ENCODE assay signal across 22 cellular contexts in genomic region chr3:21024563-21024962, GRCh38.
DNase-seq lines count a peak whose midpoint lies in the region; ATAC-seq and TF ChIP-seq lines count a peak whose summit lies in the region.
"Had no signal": no experiment of that assay in that cellular context is flagged by ENCODE, and none has a peak within 500 bp of the region (broad histone marks: within the 10 kb centered on the region; RNA-seq: fewer than 3 reads in every experiment).

No MANE protein-coding gene starts in this region.

- no peak for TF ChIP-seq POLR2A in ovary (IDR thresholded peaks at IDR 0.05)

- WGBS in SK-N-SH (ENCODE audit: low lambda C conversion rate): 41% methylated on average over 2 of the region's 2 CpGs
- 84 to 87% (median 86%) methylated on average over 2 of the region's 2 CpGs for WGBS in ovary, 3 donors

- H4K20me1 ChIP-seq in SK-N-SH (ENCODE audit: insufficient read depth): no peaks in the 10 kb centered on the region
- H4K20me1 ChIP-seq: BLaER1 had no signal

- no peak overlapping the region for H2AFZ ChIP-seq in SK-N-SH (ENCODE audit: low read depth)

- intact Hi-C loops in ovary (cut with DNase I): no loop called here

- H3K4me1 ChIP-seq in SK-N-SH (ENCODE audit: control insufficient read depth in 1 of 2, insufficient read depth in 2 of 2, low read depth in 1 of 2, low read length in 1 of 2) (peaks cover 0 to 10% of the 10 kb centered on the region in 2 experiments; a peak in 2 of 4 replicates), ovary (ENCODE audit: insufficient read depth) (no peaks in the 10 kb centered on the region)
- H3K4me1 ChIP-seq: BE2C had no signal

- H3K9me2 ChIP-seq in SK-N-SH: no peaks in the 10 kb centered on the region

- TF ChIP-seq RAD21 in SK-N-SH (IDR thresholded peaks at IDR 0.05; ENCODE audit: low read length): no peak

- H3F3A ChIP-seq in SK-N-SH (replicated peaks; ENCODE audit: insufficient read depth): no peaks in the 10 kb centered on the region

- no peaks in the 10 kb centered on the region for H3K27me3 ChIP-seq in SK-N-SH (ENCODE audit: insufficient read depth)
- H3K27me3 ChIP-seq in ovary: no peaks in the 10 kb centered on the region
- H3K27me3 ChIP-seq: BE2C, BLaER1 had no signal

- no peak overlapping the region for H3K4me2 ChIP-seq in SK-N-SH
- H3K4me2 ChIP-seq: BLaER1 had no signal

- CTCF ChIA-PET in SK-N-SH (lab: Yijun Ruan, JAX): no interaction called here

- DNase-seq in caudate nucleus (lab: John Stamatoyannopoulos, UW) (no peak), SK-N-SH (no peak), ovary (no peak), NCI-H128 (lab: John Stamatoyannopoulos, UW; ENCODE audit: unreplicated experiment) (no peak)
- DNase-seq: 8988T; ACHN; BE2C; C1 segment of cervical spinal cord; CD4-positive, alpha-beta memory T cell; CD4-positive, CD25-positive, alpha-beta regulatory T cell; CD8-positive, alpha-beta memory T cell; COR-L47; DMS 273 treated with DMSO at 0.1 percent for 48 hours; DMS153; DMS53; DMS79; DND-41; EL; GDM1 had no signal

- POLR2A ChIA-PET in SK-N-SH (lab: Yijun Ruan, JAX): no interaction called here

- H3K9me3 ChIP-seq in SK-N-SH: no peaks in the 10 kb centered on the region
- H3K9me3 ChIP-seq in ovary: no peaks in the 10 kb centered on the region
- H3K9me3 ChIP-seq: BE2C, BLaER1 had no signal

- no peak overlapping the region for H3K9ac ChIP-seq in SK-N-SH
- H3K9ac ChIP-seq: BLaER1 had no signal

- TF ChIP-seq CTCF in SK-N-SH (IDR thresholded peaks at IDR 0.05) (no peak), ovary (IDR thresholded peaks at IDR 0.05) (no peak)

- peak overlapping the region; percentile 38 for H3K27ac ChIP-seq in caudate nucleus (ENCODE audit: low read depth, low read length)
- H3K27ac ChIP-seq in SK-N-SH (ENCODE audit: low read depth in 2 of 2, low read length in 1 of 2): no peak overlapping the region
- no peak overlapping the region for H3K27ac ChIP-seq in ovary
- H3K27ac ChIP-seq: BLaER1 had no signal

- no peaks in the 10 kb centered on the region for H3K79me2 ChIP-seq in SK-N-SH (ENCODE audit: insufficient read depth)

- peak; percentile 40 for ATAC-seq in HG02885 (IDR thresholded peaks at IDR 0.05; ENCODE audit: poor library complexity, unreplicated experiment)
- ATAC-seq: GM12878 had no signal

- H3K36me3 ChIP-seq in SK-N-SH (replicated peaks in 1 of 2; ENCODE audit: control insufficient read depth in 1 of 2, insufficient read depth in 2 of 2, low read length in 1 of 2) (no peaks in the 10 kb centered on the region), ovary (no peaks in the 10 kb centered on the region)
- H3K36me3 ChIP-seq: BE2C, BLaER1 had no signal

- TF ChIP-seq EP300 in SK-N-SH (IDR thresholded peaks at IDR 0.05; ENCODE audit: borderline replicate concordance in 1 of 2, low read depth in 1 of 2, low read length in 1 of 2) (no peak), ovary (IDR thresholded peaks at IDR 0.05) (no peak)

- H3K4me3 ChIP-seq in SK-N-SH (ENCODE audit: low read depth in 2 of 2, low read length in 1 of 2) (no peak overlapping the region), ovary (no peak overlapping the region)
- H3K4me3 ChIP-seq: BLaER1, GM12878 had no signal

TF ChIP-seq in SK-N-SH, 30 proteins besides CTCF, POLR2A, EP300 and RAD21:
- no peak for TF ChIP-seq FOSL2 (IDR thresholded peaks at IDR 0.05; ENCODE audit: borderline replicate concordance, low read depth)
- no peak for TF ChIP-seq YY1 (IDR thresholded peaks at IDR 0.05; ENCODE audit: low read depth)
- TF ChIP-seq SMC3 (IDR thresholded peaks at IDR 0.05; ENCODE audit: low read depth, low read length): no peak
- no peak for TF ChIP-seq FOXM1 (IDR thresholded peaks at IDR 0.05; ENCODE audit: low read depth)
- no peak for TF ChIP-seq NFIC (IDR thresholded peaks at IDR 0.05; ENCODE audit: borderline replicate concordance)
- no peak for TF ChIP-seq SIN3A (IDR thresholded peaks at IDR 0.05; ENCODE audit: borderline replicate concordance, low read depth, low read length)
